ENCODE assay signal across 34 cellular contexts in genomic region chr3:9536212-9536611, GRCh38.
"Had no signal": no experiment of that assay in that cellular context is flagged by ENCODE, and none has a peak within 500 bp of the region (broad histone marks: within the 10 kb centered on the region; RNA-seq: fewer than 3 reads in every experiment).

No MANE protein-coding gene starts in this region.

- H3K9me3 ChIP-seq: MG63 had no signal

- H3K27ac ChIP-seq: KMS-11 had no signal

- H3K4me3 ChIP-seq: MG63 had no signal

- DNase-seq: Karpas-422, Kasumi-1, MG63, MM.1S, MV-4-11, NCI-H1048, NCI-H1092, NCI-H1092 treated with DMSO at 0.1 percent for 48 hours, NCI-H1105, NCI-H1105 treated with DMSO at 0.1 percent for 48 hours, NCI-H1417, NCI-H1417 treated with DMSO at 0.1 percent for 48 hours, NCI-H1436, NCI-H1436 treated with DMSO at 0.1 percent for 48 hours, NCI-H146, NCI-H1694, NCI-H1694 treated with DMSO at 0.1 percent for 48 hours, NCI-H187, NCI-H187 treated with DMSO at 0.1 percent for 48 hours, NCI-H1930, NCI-H2029, NCI-H2029 treated with DMSO at 0.1 percent for 48 hours, NCI-H2081, NCI-H2081 treated with DMSO at 0.1 percent for 48 hours, NCI-H2107, NCI-H2171, NCI-H2171 treated with DMSO at 0.1 percent for 48 hours, NCI-H2227 treated with DMSO at 0.1 percent for 48 hours, NCI-H226, NCI-H345, NCI-H446, NCI-H446 treated with DMSO at 0.1 percent for 48 hours, NCI-H510A had no signal

- H3K4me2 ChIP-seq: KMS-11 had no signal
